8 cellular contexts compared by ENCODE assay signal in genomic region chr14:89351364-89351957, GRCh38.
DNase-seq lines count a peak whose midpoint lies in the region; ATAC-seq and TF ChIP-seq lines count a peak whose summit lies in the region.

No MANE protein-coding gene starts in this region.

- ATAC-seq in HG03103 (IDR thresholded peaks at IDR 0.05; ENCODE audit: low read depth, unreplicated experiment), result peak; percentile 67

- TF ChIP-seq CTCF in SU-DHL-6 (IDR thresholded peaks at IDR 0.05; ENCODE audit: insufficient read depth, low read length, poor library complexity, severe bottlenecking), result no peak

- H3K36me3 ChIP-seq in SU-DHL-6 (ENCODE audit: low read length), result peaks cover 21% of the 10 kb centered on the region; the same call in 1 of the 2 replicates
- H3K36me3 ChIP-seq in skeletal muscle tissue (ENCODE audit: control insufficient read depth in 3 of 3, insufficient read depth in 3 of 3, low read length in 3 of 3), result peaks cover 0 to 3% (median 0%) of the 10 kb centered on the region in 3 donors

- H3K9ac ChIP-seq in SU-DHL-6 (ENCODE audit: low read length) (peak overlapping the region; percentile 52), skeletal muscle tissue (ENCODE audit: low read depth in 1 of 3, low read length in 3 of 3) (peak overlapping the region in 2 of 3 donors; percentile 10 to 24)

- H3F3A ChIP-seq in SU-DHL-6 (ENCODE audit: insufficient read depth), result peaks cover 10% of the 10 kb centered on the region; the same call in 1 of the 2 replicates

- H3K4me3 ChIP-seq in SU-DHL-6 (ENCODE audit: insufficient read depth, low read length, poor library complexity, severe bottlenecking), result peak overlapping the region; percentile 44
- H3K4me3 ChIP-seq in skeletal muscle tissue (ENCODE audit: low read length in 3 of 3), result no peak overlapping the region

- no peaks in the 10 kb centered on the region for H4K20me1 ChIP-seq in SU-DHL-6 (ENCODE audit: low read depth, low read length)

- no peak overlapping the region for H2AFZ ChIP-seq in SU-DHL-6 (ENCODE audit: low read depth, low read length, severe bottlenecking)

- H3K27me3 ChIP-seq in SU-DHL-6 (ENCODE audit: low read length), result no peaks in the 10 kb centered on the region
- H3K27me3 ChIP-seq in skeletal muscle tissue (ENCODE audit: control insufficient read depth in 3 of 3, insufficient read depth in 3 of 3, low read length in 3 of 3), result no peaks in the 10 kb centered on the region

- H3K79me2 ChIP-seq in SU-DHL-6 (ENCODE audit: insufficient read depth, low read length), result peaks cover 75% of the 10 kb centered on the region

- peak overlapping the region; percentile 75 for H3K4me2 ChIP-seq in SU-DHL-6 (ENCODE audit: low read depth, low read length, poor library complexity, severe bottlenecking)

- H3K27ac ChIP-seq in SU-DHL-6 (ENCODE audit: low read depth, low read length) (peak overlapping the region; percentile 84), skeletal muscle tissue (ENCODE audit: low read depth, low read length) (peak overlapping the region; percentile 63)

- H3K9me3 ChIP-seq in SU-DHL-6 (ENCODE audit: insufficient read depth, low read length) (no peaks in the 10 kb centered on the region), skeletal muscle tissue (ENCODE audit: control insufficient read depth in 3 of 3, low read length in 3 of 3) (no peaks in the 10 kb centered on the region)

- peak; percentile 64 for DNase-seq in activated CD8-positive, alpha-beta memory T cell treated with anti-CD3 and anti-CD28 coated beads for 24 hours
- DNase-seq in activated CD8-positive, alpha-beta memory T cell treated with anti-CD3 and anti-CD28 coated beads, Interleukin-2, amount 50 U/mL, for 4 hours, result no peak
- peak; percentile 38 for DNase-seq in foreskin melanocyte
- no peak for DNase-seq in NCI-H187 (lab: John Stamatoyannopoulos, UW)
- no peak for DNase-seq in CD1c-positive myeloid dendritic cell (ENCODE audit: extremely low spot score)

- H3K9me2 ChIP-seq in SU-DHL-6 (replicated peaks; ENCODE audit: insufficient read depth, low read length), result no peaks in the 10 kb centered on the region

- H3K4me1 ChIP-seq in skeletal muscle tissue (ENCODE audit: control insufficient read depth in 3 of 3, insufficient read depth in 3 of 3, low read length in 3 of 3), result peaks cover 25 to 41% (median 36%) of the 10 kb centered on the region in 3 donors

Comparison
In these comparisons a context has a peak if more than half of its experiments do, and no peak if none do; other contexts are left out.
1. DNase-seq: peak in activated CD8-positive, alpha-beta memory T cell treated with anti-CD3 and anti-CD28 coated beads for 24 hours (single experiment) and foreskin melanocyte (single experiment); none in activated CD8-positive, alpha-beta memory T cell treated with anti-CD3 and anti-CD28 coated beads, Interleukin-2, amount 50 U/mL, for 4 hours (single experiment), NCI-H187 (0 of 2) and CD1c-positive myeloid dendritic cell (single experiment).